Comparison of ENCODE assay signal across 25 cellular contexts in the genomic region with DNA sequence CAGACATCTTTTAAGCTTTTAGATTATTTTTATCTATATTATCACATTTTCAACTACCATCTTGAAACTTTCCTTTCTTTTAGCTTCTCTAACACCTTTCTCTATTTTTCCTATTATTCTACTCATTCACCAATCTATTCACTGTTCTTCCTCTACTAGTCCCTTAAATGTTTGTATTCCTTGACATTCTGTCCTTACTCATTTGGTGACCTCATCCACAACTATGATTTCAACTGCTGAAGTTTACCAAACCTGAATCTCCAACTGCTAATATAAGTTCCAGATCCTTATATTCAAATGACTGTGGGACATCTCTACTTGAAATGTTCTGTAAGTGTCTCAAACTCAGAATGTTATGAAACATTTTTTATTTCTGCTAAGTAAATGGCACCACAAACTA. TPM values are rescaled to one million over a fixed set of nuclear protein-coding genes. Genes with fewer than 3 reads are reported as not detected.
A peak's percentile ranks its signal among the peaks of the same experiment; 100 is the strongest.
DNase-seq lines count a peak whose midpoint lies in the region; ATAC-seq, FAIRE-seq and TF ChIP-seq lines count a peak whose summit lies in the region.
"Had no signal": no experiment of that assay in that cellular context is flagged by ENCODE, and none has a peak within 500 bp of the region (broad histone marks: within the 10 kb centered on the region; RNA-seq: fewer than 3 reads in every experiment).

No MANE protein-coding gene starts in this region.

- no peak overlapping the region for H3K27ac ChIP-seq in keratinocyte (ENCODE audit: control insufficient read depth, insufficient read depth, low read length)
- H3K27ac ChIP-seq in stomach, result no peak overlapping the region
- H3K27ac ChIP-seq: A549 had no signal

- H3K36me3 ChIP-seq in keratinocyte (ENCODE audit: control insufficient read depth in 2 of 2, extremely low read depth in 1 of 2, insufficient read depth in 2 of 2, low read length in 2 of 2) (no peaks in the 10 kb centered on the region), stomach (peaks cover 0 to 25% (median 18%) of the 10 kb centered on the region in 4 donors)

- no peaks in the 10 kb centered on the region for H3K9me3 ChIP-seq in T-helper 17 cell (ENCODE audit: control insufficient read depth, low read length, poor library complexity, severe bottlenecking)
- no peaks in the 10 kb centered on the region for H3K9me3 ChIP-seq in keratinocyte (ENCODE audit: control insufficient read depth, low read depth, low read length)
- no peaks in the 10 kb centered on the region for H3K9me3 ChIP-seq in stomach
- H3K9me3 ChIP-seq: A549 had no signal

- peak overlapping the region; percentile 6 for H3K27ac Mint-ChIP-seq in stimulated activated naive CD8-positive, alpha-beta T cell treated with anti-CD3 and anti-CD28 coated beads, Interleukin-15, Interleukin-2, amounts not matched to agents 100 ng/mL and 50 ng/mL, for 24 hours
- H3K27ac Mint-ChIP-seq in T-helper 17 cell, result peak overlapping the region; percentile 67

- no peaks in the 10 kb centered on the region for H3K9me1 ChIP-seq in keratinocyte (ENCODE audit: control insufficient read depth, extremely low read depth, insufficient read depth, low read length)

- FAIRE-seq in keratinocyte (lab: Jason Lieb, UNC), result peak; percentile 9
- FAIRE-seq: A549 had no signal

- H3K4me3 Mint-ChIP-seq in stimulated activated naive CD8-positive, alpha-beta T cell treated with anti-CD3 and anti-CD28 coated beads, Interleukin-15, Interleukin-2, amounts not matched to agents 100 ng/mL and 50 ng/mL, for 24 hours, result no peak overlapping the region
- H3K4me3 Mint-ChIP-seq in T-helper 17 cell, result no peak overlapping the region
- H3K4me3 Mint-ChIP-seq: CD4-positive, CD25-positive, alpha-beta regulatory T cell had no signal

- dilution Hi-C loops in keratinocyte (cut with MboI; ENCODE audit: extremely low pct_ligation_motif_present, low sequenced_read_pairs), result no loop called here

- no peak for TF ChIP-seq POLR2A in stomach (IDR thresholded peaks at IDR 0.05)

- no peak overlapping the region for H2AFZ ChIP-seq in keratinocyte (ENCODE audit: control insufficient read depth, low read length)

- no peaks in the 10 kb centered on the region for H4K20me1 ChIP-seq in keratinocyte (ENCODE audit: control insufficient read depth, extremely low read depth, insufficient read depth, low read length)

- no peak for DNase-seq in stimulated activated naive CD8-positive, alpha-beta T cell treated with anti-CD3 and anti-CD28 coated beads, Interleukin-15, Interleukin-2, amounts not matched to agents 100 U/mL and 50 U/mL, for 24 hours
- DNase-seq in T-helper 17 cell (no peak), keratinocyte (ENCODE audit: low read depth, low spot score) (no peak), stomach (no peak), AML-193 (lab: John Stamatoyannopoulos, UW) (no peak)
- DNase-seq: CD4-positive, CD25-positive, alpha-beta regulatory T cell; COR-L47; DMS79; GOT3; HCEC 1CT; Karpas-422; MV-4-11; NCI-H1105 treated with DMSO at 0.1 percent for 48 hours; NCI-H1694; NCI-H2081; NCI-H2171; NCI-H345; NCI-H524; NCI-H774; NK-92 treated with Interleukin-12 subunit alpha and Interleukin-12 subunit beta, amount 100 ng/mL, for 24 hours; SIG-M5 had no signal

- H3K4me1 ChIP-seq in keratinocyte (ENCODE audit: control insufficient read depth, extremely low read depth, insufficient read depth, low read length) (no peaks in the 10 kb centered on the region), stomach (no peaks in the 10 kb centered on the region)
- H3K4me1 ChIP-seq: A549 had no signal

- H3K4me2 ChIP-seq in keratinocyte (ENCODE audit: control insufficient read depth, extremely low read depth, insufficient read depth, low read depth, low read length), result no peak overlapping the region
- H3K4me2 ChIP-seq: A549 had no signal

- no peaks in the 10 kb centered on the region for H3K27me3 ChIP-seq in keratinocyte (ENCODE audit: control insufficient read depth, extremely low read depth, insufficient read depth, low read length)
- no peaks in the 10 kb centered on the region for H3K27me3 ChIP-seq in stomach

- ATAC-seq in stimulated activated naive CD8-positive, alpha-beta T cell treated with anti-CD3 and anti-CD28 coated beads, Interleukin-15, Interleukin-2, amounts not matched to agents 100 U/mL and 50 U/mL, for 24 hours, result no peak
- ATAC-seq in T-helper 17 cell (no peak), HG02642 (IDR thresholded peaks at IDR 0.05; ENCODE audit: poor library complexity, unreplicated experiment) (no peak)
- ATAC-seq: A549, SK-N-SH treated with all-trans-retinoic acid at 6 μM for 48 hours had no signal

- no peak overlapping the region for H3K4me3 ChIP-seq in keratinocyte (ENCODE audit: control insufficient read depth in 2 of 3, extremely low read depth in 1 of 3, insufficient read depth in 2 of 3, low read depth in 1 of 3, low read length in 3 of 3)
- no peak overlapping the region for H3K4me3 ChIP-seq in stomach
- H3K4me3 ChIP-seq: A549 had no signal

- H3K9ac ChIP-seq in keratinocyte (ENCODE audit: control insufficient read depth, extremely low read depth, insufficient read depth, low read length), result no peak overlapping the region

- intact Hi-C loops in stomach (cut with DNase I; ENCODE audit: low total_unique reads), result no loop called here

- TF ChIP-seq EP300 in stomach (IDR thresholded peaks at IDR 0.05), result no peak

- H3K36me3 Mint-ChIP-seq in stimulated activated naive CD8-positive, alpha-beta T cell treated with anti-CD3 and anti-CD28 coated beads, Interleukin-15, Interleukin-2, amounts not matched to agents 100 ng/mL and 50 ng/mL, for 24 hours (ENCODE audit: low read depth), result peaks cover 45% of the 10 kb centered on the region
- H3K36me3 Mint-ChIP-seq in T-helper 17 cell (ENCODE audit: low read depth), result peaks cover 12% of the 10 kb centered on the region

- no peaks in the 10 kb centered on the region for H3K4me1 Mint-ChIP-seq in stimulated activated naive CD8-positive, alpha-beta T cell treated with anti-CD3 and anti-CD28 coated beads, Interleukin-15, Interleukin-2, amounts not matched to agents 100 ng/mL and 50 ng/mL, for 24 hours (ENCODE audit: low read depth)
- peaks cover 23% of the 10 kb centered on the region for H3K4me1 Mint-ChIP-seq in T-helper 17 cell

- H3K27me3 Mint-ChIP-seq in stimulated activated naive CD8-positive, alpha-beta T cell treated with anti-CD3 and anti-CD28 coated beads, Interleukin-15, Interleukin-2, amounts not matched to agents 100 ng/mL and 50 ng/mL, for 24 hours, result no peaks in the 10 kb centered on the region
- no peaks in the 10 kb centered on the region for H3K27me3 Mint-ChIP-seq in T-helper 17 cell
- H3K27me3 Mint-ChIP-seq: CD4-positive, CD25-positive, alpha-beta regulatory T cell had no signal

- TF ChIP-seq CTCF in keratinocyte (optimal IDR thresholded peaks at IDR 0.05 in 1 of 3, IDR thresholded peaks at IDR 0.05 in 1 of 3, conservative IDR thresholded peaks at IDR 0.05 in 1 of 3; ENCODE audit: extremely low read depth in 1 of 3, insufficient read depth in 2 of 3, low read length in 3 of 3), result no peak
- TF ChIP-seq CTCF in stomach (IDR thresholded peaks at IDR 0.05), result no peak

- no peaks in the 10 kb centered on the region for H3K9me3 Mint-ChIP-seq in stimulated activated naive CD8-positive, alpha-beta T cell treated with anti-CD3 and anti-CD28 coated beads, Interleukin-15, Interleukin-2, amounts not matched to agents 100 ng/mL and 50 ng/mL, for 24 hours

- no peaks in the 10 kb centered on the region for H3K79me2 ChIP-seq in keratinocyte (ENCODE audit: control insufficient read depth, insufficient read depth, low read length)

RNA-seq across cellular contexts. Expression of gene TUT4, which starts 49.2 kb away (rescaled TPM):
- total RNA-seq in T-helper 17 cell (100 to 1,000 TPM; 125 to 136 TPM), stomach (100 to 1,000 TPM in 1 of 5 donors, 10 to 100 TPM in 4; 17.4 to 107 (median 57.7) TPM)
- polyA plus RNA-seq in keratinocyte (16.5 to 27.5 TPM (median 24.2 TPM) in 3 replicates), stomach (10 to 100 TPM; 11.8 to 23.4 (median 22.6) TPM)
- polyA plus RNA-seq in keratinocyte (2011; ENCODE audit: low read depth), result 43.5 TPM
- polyA plus RNA-seq in keratinocyte (2011; cell fraction: cytosol; rRNA removed), result 10.8 and 12.3 TPM in 2 replicates
- polyA plus RNA-seq in keratinocyte (2011; cell fraction: nucleus; rRNA removed), result 80.4 and 87.5 TPM in 2 replicates
- polyA plus RNA-seq in keratinocyte (2012; ENCODE audit: low replicate concordance), result 13.9 and 28.8 TPM in 2 replicates
- polyA minus RNA-seq in keratinocyte, result 11.8 to 30.6 TPM (median 30.2 TPM) in 3 replicates
- 10.6 TPM for polyA minus RNA-seq in keratinocyte (2011; cell fraction: cytosol; rRNA and poly(A)+ RNA removed)
- 24.7 and 52.6 TPM in 2 replicates for polyA minus RNA-seq in keratinocyte (2011; cell fraction: nucleus; rRNA and poly(A)+ RNA removed)
